Comparison of ENCODE assay signal across 9 cellular contexts in the genomic region with DNA sequence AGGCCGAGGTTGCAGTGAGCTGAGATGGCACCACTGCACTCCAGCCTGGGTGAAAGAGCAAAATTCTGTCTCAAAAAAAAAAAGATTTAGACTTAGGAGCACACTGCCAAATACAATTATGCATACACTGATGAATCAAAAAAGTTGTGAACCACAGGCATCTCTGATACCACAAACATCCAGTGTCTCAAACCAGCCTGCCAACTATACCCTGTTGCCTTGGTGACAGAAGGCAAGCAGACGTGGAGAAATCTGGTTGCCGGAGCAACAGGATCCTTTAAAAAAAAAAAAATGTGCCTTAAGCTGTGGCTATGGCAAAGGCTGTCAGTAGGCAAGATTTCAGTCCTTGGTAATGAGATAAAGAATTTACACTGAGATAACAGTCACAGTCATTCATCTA.
DNase-seq lines count a peak whose midpoint lies in the region; ATAC-seq, FAIRE-seq and TF ChIP-seq lines count a peak whose summit lies in the region.
"Had no signal": no experiment of that assay in that cellular context is flagged by ENCODE, and none has a peak within 500 bp of the region (broad histone marks: within the 10 kb centered on the region; RNA-seq: fewer than 3 reads in every experiment).

No MANE protein-coding gene starts in this region.

- no peaks in the 10 kb centered on the region for H3K79me2 ChIP-seq in astrocyte (ENCODE audit: insufficient read depth, low read length)

- DNase-seq in AG04450 (ENCODE audit: low read depth, low spot score), result peak; percentile 68
- DNase-seq in HT1080 (ENCODE audit: low read depth), result peak; percentile 91
- peak; percentile 98 for DNase-seq in astrocyte (ENCODE audit: low read depth)
- peak; percentile 98 for DNase-seq in iris pigment epithelial cell (ENCODE audit: low read depth)
- DNase-seq in central memory CD4-positive, alpha-beta T cell, result no peak
- no peak for DNase-seq in substantia nigra (lab: John Stamatoyannopoulos, UW)
- no peak for DNase-seq in activated CD4-positive, alpha-beta T cell treated with anti-CD3 and anti-CD28 coated beads, Interleukin-2, amount 50 U/mL, for 48 hours
- DNase-seq: CD4-positive, CD25-positive, alpha-beta regulatory T cell had no signal

- peak overlapping the region; percentile 44 for H3K4me2 ChIP-seq in astrocyte (ENCODE audit: low read length)

- H3K4me1 Mint-ChIP-seq in astrocyte (ENCODE audit: low read depth, unreplicated experiment), result peaks cover 20% of the 10 kb centered on the region
- no peaks in the 10 kb centered on the region for H3K4me1 Mint-ChIP-seq in activated T-helper 17 cell treated with anti-CD3 and anti-CD28 coated beads, Interleukin-2, amount 50 U/mL, for 72 hours
- H3K4me1 Mint-ChIP-seq: CD4-positive, CD25-positive, alpha-beta regulatory T cell had no signal

- CTCF ChIA-PET in AG04450 (lab: Charles Lee), result interaction anchor here (1.1 to 1.6 kb wide), 2 partner anchors 42 to 88 kb away, joined by 3 read pairs; no protein-coding TSS in a partner anchor

- no peak overlapping the region for H3K9ac ChIP-seq in astrocyte (ENCODE audit: low read length)

- H3K27me3 Mint-ChIP-seq in astrocyte (ENCODE audit: low read depth, unreplicated experiment), result no peaks in the 10 kb centered on the region
- no peaks in the 10 kb centered on the region for H3K27me3 Mint-ChIP-seq in activated T-helper 17 cell treated with anti-CD3 and anti-CD28 coated beads, Interleukin-2, amount 50 U/mL, for 72 hours
- H3K27me3 Mint-ChIP-seq: CD4-positive, CD25-positive, alpha-beta regulatory T cell had no signal

- peak; percentile 45 for FAIRE-seq in astrocyte (lab: Jason Lieb, UNC)

- H3K4me3 Mint-ChIP-seq in astrocyte (ENCODE audit: unreplicated experiment), result no peak overlapping the region
- H3K4me3 Mint-ChIP-seq in activated T-helper 17 cell treated with anti-CD3 and anti-CD28 coated beads, Interleukin-2, amount 50 U/mL, for 72 hours, result no peak overlapping the region
- H3K4me3 Mint-ChIP-seq: CD4-positive, CD25-positive, alpha-beta regulatory T cell had no signal

- peaks cover 4% of the 10 kb centered on the region for H3K9me3 Mint-ChIP-seq in astrocyte (ENCODE audit: unreplicated experiment)
- H3K9me3 Mint-ChIP-seq in activated T-helper 17 cell treated with anti-CD3 and anti-CD28 coated beads, Interleukin-2, amount 50 U/mL, for 72 hours, result no peaks in the 10 kb centered on the region
- H3K9me3 Mint-ChIP-seq: CD4-positive, CD25-positive, alpha-beta regulatory T cell had no signal

- H3K36me3 ChIP-seq in astrocyte (ENCODE audit: insufficient read depth, low read length), result no peaks in the 10 kb centered on the region

- H3K27me3 ChIP-seq in AG04450 (ENCODE audit: control insufficient read depth, insufficient read depth, low read length), result no peaks in the 10 kb centered on the region
- H3K27me3 ChIP-seq in astrocyte (ENCODE audit: insufficient read depth, low read length), result no peaks in the 10 kb centered on the region

- peaks cover 7% of the 10 kb centered on the region for H3K36me3 Mint-ChIP-seq in astrocyte (ENCODE audit: low read depth, unreplicated experiment)
- H3K36me3 Mint-ChIP-seq in activated T-helper 17 cell treated with anti-CD3 and anti-CD28 coated beads, Interleukin-2, amount 50 U/mL, for 72 hours (ENCODE audit: low read depth), result no peaks in the 10 kb centered on the region
- H3K36me3 Mint-ChIP-seq: CD4-positive, CD25-positive, alpha-beta regulatory T cell had no signal

- H2AFZ ChIP-seq in astrocyte (ENCODE audit: low read depth, low read length), result no peak overlapping the region

- no peak for ATAC-seq in activated T-helper 17 cell treated with anti-CD3 and anti-CD28 coated beads, Interleukin-2, amount 50 U/mL, for 72 hours (replicated peaks)

- H3K4me3 ChIP-seq in AG04450 (ENCODE audit: low read depth, low read length) (no peak overlapping the region), astrocyte (ENCODE audit: insufficient read depth, low read depth, low read length) (no peak overlapping the region)

- peaks cover 23% of the 10 kb centered on the region for H3K4me1 ChIP-seq in astrocyte (ENCODE audit: insufficient read depth, low read length)

- POLR2A ChIA-PET in AG04450 (lab: Yijun Ruan, JAX), result no interaction called here

- H3K27ac ChIP-seq in AG04450 (ENCODE audit: low read depth, low read length), result no peak overlapping the region
- H3K27ac ChIP-seq in astrocyte (ENCODE audit: low read depth, low read length), result peak overlapping the region; percentile 10
- H3K27ac ChIP-seq in substantia nigra (ENCODE audit: low read depth, low read length, poor library complexity, severe bottlenecking), result no peak overlapping the region

- TF ChIP-seq CTCF in AG04450 (IDR thresholded peaks at IDR 0.05; ENCODE audit: low read depth, low read length) (no peak), astrocyte (IDR thresholded peaks at IDR 0.05; ENCODE audit: insufficient read depth, low read depth, low read length) (no peak)

- no peaks in the 10 kb centered on the region for H3K9me3 ChIP-seq in AG04450 (ENCODE audit: control insufficient read depth, insufficient read depth, low read length)
- H3K9me3 ChIP-seq in astrocyte (ENCODE audit: insufficient read depth, low read depth, low read length), result no peaks in the 10 kb centered on the region

- H3K27ac Mint-ChIP-seq in astrocyte (ENCODE audit: unreplicated experiment), result no peak overlapping the region
- no peak overlapping the region for H3K27ac Mint-ChIP-seq in activated T-helper 17 cell treated with anti-CD3 and anti-CD28 coated beads, Interleukin-2, amount 50 U/mL, for 72 hours
- H3K27ac Mint-ChIP-seq: CD4-positive, CD25-positive, alpha-beta regulatory T cell had no signal

- H4K20me1 ChIP-seq in astrocyte (ENCODE audit: insufficient read depth, low read length), result no peaks in the 10 kb centered on the region

Comparison
In these comparisons a context has a peak if more than half of its experiments do, and no peak if none do; other contexts are left out.
1. DNase-seq: peak in AG04450 (single experiment), HT1080 (single experiment), astrocyte (single experiment) and iris pigment epithelial cell (single experiment); none in central memory CD4-positive, alpha-beta T cell (single experiment), substantia nigra (0 of 49) and activated CD4-positive, alpha-beta T cell treated with anti-CD3 and anti-CD28 coated beads, Interleukin-2, amount 50 U/mL, for 48 hours (0 of 2).